In the genomic region with DNA sequence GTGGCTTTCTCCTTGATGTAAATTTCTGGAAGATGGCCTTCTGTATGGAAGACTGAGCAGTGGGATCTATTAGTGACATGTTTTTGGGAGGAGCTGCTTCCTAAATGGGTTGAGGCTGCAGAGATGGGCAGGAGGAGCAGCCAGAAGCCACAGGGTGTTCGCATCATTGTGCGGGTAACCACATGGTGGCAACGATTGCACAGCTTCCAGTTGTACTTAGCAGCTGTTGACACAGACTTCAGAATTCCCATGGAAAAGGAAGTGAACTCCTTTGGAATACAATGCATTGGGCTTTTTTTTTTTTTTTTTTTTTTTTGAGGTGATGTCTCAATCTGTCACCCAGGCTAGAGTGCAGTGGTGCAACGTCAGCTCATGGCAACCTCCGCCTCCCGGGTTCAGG, we compare ENCODE assay signal across 8 cellular contexts.
DNase-seq lines count a peak whose midpoint lies in the region; ATAC-seq and TF ChIP-seq lines count a peak whose summit lies in the region.

No MANE protein-coding gene starts in this region.

- no peak overlapping the region for H3K27ac Mint-ChIP-seq in HFFc6
- no peak overlapping the region for H3K27ac Mint-ChIP-seq in activated naive CD4-positive, alpha-beta T cell treated with anti-CD3 and anti-CD28 coated beads, Interleukin-2, amount 50 U/mL, for 72 hours

- H3K4me3 ChIP-seq in AG04450 (ENCODE audit: low read depth, low read length) (no peak overlapping the region), right cardiac atrium (ENCODE audit: low read length) (no peak overlapping the region), H7 (ENCODE audit: insufficient read depth, low read depth, low read length) (no peak overlapping the region)

- POLR2A ChIA-PET in AG04450 (lab: Yijun Ruan, JAX): no interaction called here

- peaks cover 13% of the 10 kb centered on the region for H3K4me1 ChIP-seq in right cardiac atrium (ENCODE audit: control insufficient read depth, insufficient read depth, low read length)

- H3K36me3 ChIP-seq in H7 (replicated peaks; ENCODE audit: control insufficient read depth, insufficient read depth, low read length): no peaks in the 10 kb centered on the region

- CTCF ChIA-PET in AG04450 (lab: Charles Lee): interaction anchor here (0.7 to 1.0 kb wide), 7 partner anchors 24 to 653 kb away, joined by 3 to 6 read pairs (median 3); no protein-coding TSS in a partner anchor

- H3K27me3 Mint-ChIP-seq in HFFc6 (ENCODE audit: insufficient read depth): no peaks in the 10 kb centered on the region

- 57% methylated on average over 6 of the region's 6 CpGs for WGBS in right cardiac atrium

- H3K36me3 Mint-ChIP-seq in HFFc6 (ENCODE audit: low read depth): no peaks in the 10 kb centered on the region
- no peaks in the 10 kb centered on the region for H3K36me3 Mint-ChIP-seq in activated naive CD4-positive, alpha-beta T cell treated with anti-CD3 and anti-CD28 coated beads, Interleukin-2, amount 50 U/mL, for 72 hours

- peak; percentile 76 to 83 for ATAC-seq in right cardiac atrium
- no peak for ATAC-seq in HG02763 (IDR thresholded peaks at IDR 0.05; ENCODE audit: unreplicated experiment)
- no peak for ATAC-seq in HG03108 (IDR thresholded peaks at IDR 0.05; ENCODE audit: unreplicated experiment)
- no peak for ATAC-seq in activated naive CD4-positive, alpha-beta T cell treated with anti-CD3 and anti-CD28 coated beads, Interleukin-2, amount 50 U/mL, for 72 hours

- H3K27me3 ChIP-seq in AG04450 (ENCODE audit: control insufficient read depth, insufficient read depth, low read length) (no peaks in the 10 kb centered on the region), right cardiac atrium (ENCODE audit: control insufficient read depth, insufficient read depth) (no peaks in the 10 kb centered on the region), H7 (ENCODE audit: control insufficient read depth, insufficient read depth, low read length) (no peaks in the 10 kb centered on the region)

- H3K9me3 ChIP-seq in AG04450 (ENCODE audit: control insufficient read depth, insufficient read depth, low read length): no peaks in the 10 kb centered on the region
- no peaks in the 10 kb centered on the region for H3K9me3 ChIP-seq in right cardiac atrium (ENCODE audit: control insufficient read depth, low read length)

- H3K4me1 Mint-ChIP-seq in HFFc6 (ENCODE audit: low read depth): peaks cover 21% of the 10 kb centered on the region

- H3K27ac ChIP-seq in AG04450 (ENCODE audit: low read depth, low read length): no peak overlapping the region
- H3K27ac ChIP-seq in right cardiac atrium (ENCODE audit: low read length): no peak overlapping the region

- TF ChIP-seq CTCF in AG04450 (IDR thresholded peaks at IDR 0.05; ENCODE audit: low read depth, low read length) (peak; percentile 21; the same call in 1 of the 2 replicates), HFFc6 (IDR thresholded peaks at IDR 0.05) (peak; percentile 56)

- intact Hi-C loops in right cardiac atrium (cut with DNase I): loop anchor here in 1 of 4 donors (10.0 kb wide), 1 partner anchor 289 kb away; no protein-coding TSS in a partner anchor

- H3K9me3 Mint-ChIP-seq in HFFc6: no peaks in the 10 kb centered on the region
- no peaks in the 10 kb centered on the region for H3K9me3 Mint-ChIP-seq in activated naive CD4-positive, alpha-beta T cell treated with anti-CD3 and anti-CD28 coated beads, Interleukin-2, amount 50 U/mL, for 72 hours

- no peak for DNase-seq in AG04450 (ENCODE audit: low read depth, low spot score)
- DNase-seq in HFFc6: peak; percentile 41
- peak; percentile 11 to 54 for DNase-seq in SW 1271 (lab: John Stamatoyannopoulos, UW)
- DNase-seq in right cardiac atrium: peak in 2 of 3 donors; percentile 38 to 76
- no peak for DNase-seq in activated naive CD4-positive, alpha-beta T cell treated with anti-CD3 and anti-CD28 coated beads, Interleukin-2, amount 50 U/mL, for 72 hours (ENCODE audit: low spot score in 2 of 2)
- DNase-seq in H7: no peak

- H3K4me3 Mint-ChIP-seq in HFFc6: no peak overlapping the region

Comparison
In these comparisons a context has a peak if more than half of its experiments do, and no peak if none do; other contexts are left out.
1. DNase-seq: peak in HFFc6 (single experiment), SW 1271 (2 of 2) and right cardiac atrium (2 of 3); none in AG04450 (single experiment), activated naive CD4-positive, alpha-beta T cell treated with anti-CD3 and anti-CD28 coated beads, Interleukin-2, amount 50 U/mL, for 72 hours (0 of 2) and H7 (single experiment).
2. ATAC-seq: peak in right cardiac atrium (2 of 2); none in HG02763 (single experiment), HG03108 (single experiment) and activated naive CD4-positive, alpha-beta T cell treated with anti-CD3 and anti-CD28 coated beads, Interleukin-2, amount 50 U/mL, for 72 hours (0 of 2).